In genomic region chr1:222935239-222935900, GRCh38 we compare ENCODE assay signal across 21 cellular contexts.
"Had no signal": no experiment of that assay in that cellular context is flagged by ENCODE, and none has a peak within 500 bp of the region (broad histone marks: within the 10 kb centered on the region; RNA-seq: fewer than 3 reads in every experiment).

No MANE protein-coding gene starts in this region.

- H3K27ac Mint-ChIP-seq: activated CD8-positive, alpha-beta T cell treated with anti-CD3 and anti-CD28 coated beads, Interleukin-2, amount 10 ng/mL, durations not matched to agents 7 days and 5 days; activated naive CD8-positive, alpha-beta T cell treated with anti-CD3 and anti-CD28 coated beads, Interleukin-2, amount 50 U/mL, for 24 hours; activated T-helper 1 cell treated with anti-CD3 and anti-CD28 coated beads, Interleukin-12 subunit alpha, Interleukin-12 subunit beta, Interleukin-2, Interleukin-4 antibody, amounts not matched to agents 30 ng/mL and 10 ng/mL and 1 ng/mL, durations not matched to agents 14 hours and 24 hours and 36 hours; dendritic cell treated with granulocyte-macrophage colony-stimulating factor and Interleukin-4, amounts not matched to agents 40 ng/mL and 50 ng/mL, for 4 days; memory B cell; stimulated activated naive CD8-positive, alpha-beta T cell treated with anti-CD3 and anti-CD28 coated beads, Interleukin-15, Interleukin-2, amounts not matched to agents 100 ng/mL and 50 ng/mL, for 24 hours; T-cell; T-helper 2 cell treated with Interferon-gamma antibody and Interleukin-4, amounts not matched to agents 5 μg/mL and 100 μg/mL, for 36 hours had no signal

- H3K4me3 Mint-ChIP-seq: activated CD8-positive, alpha-beta T cell treated with anti-CD3 and anti-CD28 coated beads, Interleukin-2, amount 10 ng/mL, durations not matched to agents 7 days and 5 days; activated naive CD8-positive, alpha-beta T cell treated with anti-CD3 and anti-CD28 coated beads, Interleukin-2, amount 50 U/mL, for 24 hours; activated T-helper 1 cell treated with anti-CD3 and anti-CD28 coated beads, Interleukin-12 subunit alpha, Interleukin-12 subunit beta, Interleukin-2, Interleukin-4 antibody, amounts not matched to agents 30 ng/mL and 10 ng/mL and 1 ng/mL, durations not matched to agents 14 hours and 24 hours and 36 hours; dendritic cell treated with granulocyte-macrophage colony-stimulating factor and Interleukin-4, amounts not matched to agents 40 ng/mL and 50 ng/mL, for 4 days; memory B cell; stimulated activated naive CD8-positive, alpha-beta T cell treated with anti-CD3 and anti-CD28 coated beads, Interleukin-15, Interleukin-2, amounts not matched to agents 100 ng/mL and 50 ng/mL, for 24 hours; T-cell; T-helper 2 cell treated with Interferon-gamma antibody and Interleukin-4, amounts not matched to agents 5 μg/mL and 100 μg/mL, for 36 hours had no signal

- H3K4me3 ChIP-seq: hepatocyte, skin epidermis, tibial nerve had no signal

- H3K36me3 ChIP-seq: tibial nerve, WERI-Rb-1 had no signal

- H3K9me3 ChIP-seq: tibial nerve had no signal

- H3K27me3 Mint-ChIP-seq: activated naive CD8-positive, alpha-beta T cell treated with anti-CD3 and anti-CD28 coated beads, Interleukin-2, amount 50 U/mL, for 24 hours; dendritic cell treated with granulocyte-macrophage colony-stimulating factor and Interleukin-4, amounts not matched to agents 40 ng/mL and 50 ng/mL, for 4 days; memory B cell; stimulated activated naive CD8-positive, alpha-beta T cell treated with anti-CD3 and anti-CD28 coated beads, Interleukin-15, Interleukin-2, amounts not matched to agents 100 ng/mL and 50 ng/mL, for 24 hours; T-cell had no signal

- H3K27ac ChIP-seq: hepatocyte, skin epidermis, tibial nerve, WERI-Rb-1 had no signal

- H3K4me1 Mint-ChIP-seq: T-cell had no signal

- H2AFZ ChIP-seq: hepatocyte had no signal

- DNase-seq: activated CD4-positive, alpha-beta T cell treated with anti-CD3 and anti-CD28 coated beads for 1 hour; activated CD4-positive, alpha-beta T cell treated with anti-CD3 and anti-CD28 coated beads, Interleukin-2, amount 50 U/mL, for 1 hour; activated CD8-positive, alpha-beta T cell treated with anti-CD3 and anti-CD28 coated beads, Interleukin-2, amount 10 ng/mL, durations not matched to agents 7 days and 5 days; activated gamma-delta T cell; activated naive CD4-positive, alpha-beta T cell treated with anti-CD3 and anti-CD28 coated beads, Interleukin-2, amount 50 U/mL, for 16 hours; activated naive CD8-positive, alpha-beta T cell treated with anti-CD3 and anti-CD28 coated beads, Interleukin-2, amount 50 U/mL, for 24 hours; effector CD4-positive, alpha-beta T cell; foreskin fibroblast; posterior cingulate gyrus; retina; stimulated activated CD4-positive, alpha-beta T cell treated with anti-CD3 and anti-CD28 coated beads, Interleukin-1b, Interleukin-23, amount 100 ng/mL, for 48 hours; T-cell; WERI-Rb-1 had no signal

- ATAC-seq: activated CD8-positive, alpha-beta T cell treated with anti-CD3 and anti-CD28 coated beads, Interleukin-2, amount 10 ng/mL, durations not matched to agents 7 days and 5 days; activated naive CD8-positive, alpha-beta T cell treated with anti-CD3 and anti-CD28 coated beads, Interleukin-2, amount 50 U/mL, for 24 hours; T-cell had no signal

- H3K4me2 ChIP-seq: hepatocyte had no signal

- H3K9me3 Mint-ChIP-seq: activated naive CD8-positive, alpha-beta T cell treated with anti-CD3 and anti-CD28 coated beads, Interleukin-2, amount 50 U/mL, for 24 hours; activated T-helper 1 cell treated with anti-CD3 and anti-CD28 coated beads, Interleukin-12 subunit alpha, Interleukin-12 subunit beta, Interleukin-2, Interleukin-4 antibody, amounts not matched to agents 30 ng/mL and 10 ng/mL and 1 ng/mL, durations not matched to agents 14 hours and 24 hours and 36 hours; dendritic cell treated with granulocyte-macrophage colony-stimulating factor and Interleukin-4, amounts not matched to agents 40 ng/mL and 50 ng/mL, for 4 days; memory B cell; stimulated activated naive CD8-positive, alpha-beta T cell treated with anti-CD3 and anti-CD28 coated beads, Interleukin-15, Interleukin-2, amounts not matched to agents 100 ng/mL and 50 ng/mL, for 24 hours; T-cell; T-helper 2 cell treated with Interferon-gamma antibody and Interleukin-4, amounts not matched to agents 5 μg/mL and 100 μg/mL, for 36 hours had no signal

- H3K27me3 ChIP-seq: hepatocyte, tibial nerve had no signal
